In genomic region chr10:32939296-32940111, GRCh38 we compare ENCODE assay signal across 9 cellular contexts. TPM values are rescaled to one million over a fixed set of nuclear protein-coding genes. Genes with fewer than 3 reads are reported as not detected.
A peak's percentile ranks its signal among the peaks of the same experiment; 100 is the strongest.
DNase-seq lines count a peak whose midpoint lies in the region; ATAC-seq, FAIRE-seq and TF ChIP-seq lines count a peak whose summit lies in the region.
"Had no signal": no experiment of that assay in that cellular context is flagged by ENCODE, and none has a peak within 500 bp of the region (broad histone marks: within the 10 kb centered on the region; RNA-seq: fewer than 3 reads in every experiment).

No MANE protein-coding gene starts in this region.

- ATAC-seq in activated naive CD8-positive, alpha-beta T cell treated with anti-CD3 and anti-CD28 coated beads, Interleukin-2, amount 50 U/mL, for 24 hours, result peak; percentile 30
- ATAC-seq in K562, result peak; percentile 45
- ATAC-seq in HG02623 (IDR thresholded peaks at IDR 0.05; ENCODE audit: unreplicated experiment), result no peak

- no peaks in the 10 kb centered on the region for H3K27me3 Mint-ChIP-seq in activated naive CD8-positive, alpha-beta T cell treated with anti-CD3 and anti-CD28 coated beads, Interleukin-2, amount 50 U/mL, for 24 hours
- H3K27me3 Mint-ChIP-seq in activated naive CD8-positive, alpha-beta T cell treated with anti-CD3 and anti-CD28 coated beads for 36 hours, result no peaks in the 10 kb centered on the region

- WGBS in K562 (ENCODE audit: insufficient coverage, low coverage, missing lambda C conversion rate), result 67% methylated on average over 10 of the region's 10 CpGs
- 86 to 93% methylated on average over 4 to 8 of the region's 10 CpGs for WGBS in mesodermal cell (ENCODE audit: insufficient coverage in 2 of 2), 2 experiments

- H2AFZ ChIP-seq in K562 (ENCODE audit: low read depth, low read length), result no peak overlapping the region

- H3K27ac ChIP-seq in K562 (ENCODE audit: extremely low read depth, low read depth, low read length) (no peak overlapping the region), mesodermal cell (ENCODE audit: low read depth, low read length, severe bottlenecking) (peak overlapping the region; percentile 17), tibial artery (peak overlapping the region; percentile 55 to 65)

- CTCF ChIA-PET in K562 (lab: Yijun Ruan, JAX; ENCODE audit: low intra/inter-chr PET ratio), result no interaction called here

- H3K9ac ChIP-seq in K562 (ENCODE audit: insufficient read depth in 1 of 2, low read depth in 2 of 2, low read length in 2 of 2), result no peak overlapping the region; a peak in 1 of 4 replicates

- TF ChIP-seq EP300 in K562 (IDR thresholded peaks at IDR 0.05; ENCODE audit: low read length), result no peak

- peaks cover 34% of the 10 kb centered on the region for H4K20me1 ChIP-seq in K562 (replicated peaks; ENCODE audit: control insufficient read depth, insufficient read depth, low read length)

- peak; percentile 11 for FAIRE-seq in K562 (lab: Jason Lieb, UNC)

- H3K4me1 ChIP-seq in K562 (replicated peaks in 1 of 2; ENCODE audit: control insufficient read depth in 2 of 2, insufficient read depth in 2 of 2, low read length in 2 of 2) (peaks cover 17 to 45% of the 10 kb centered on the region in 2 experiments), mesodermal cell (ENCODE audit: control insufficient read depth, insufficient read depth, low read length, poor library complexity, severe bottlenecking) (peaks cover 76% of the 10 kb centered on the region), tibial artery (peaks cover 0 to 99% (median 55%) of the 10 kb centered on the region in 4 donors)

- TF ChIP-seq CTCF in K562 (IDR thresholded peaks at IDR 0.05 in 2 of 3, conservative IDR thresholded peaks at IDR 0.05 in 1 of 3; ENCODE audit: insufficient read depth in 2 of 3, low read depth in 1 of 3, low read length in 3 of 3) (no peak), tibial artery (IDR thresholded peaks at IDR 0.05) (no peak)

- POLR2A ChIA-PET in K562 (lab: Yijun Ruan, JAX), result interaction anchor here (0.7 to 4.1 kb wide), 6 partner anchors 8 to 23 kb away, joined by 3 to 16 read pairs (median 4); no protein-coding TSS in a partner anchor

- no peak for TF ChIP-seq RAD21 in K562 (CRISPR knock-in tag; conservative IDR thresholded peaks at IDR 0.05 in 1 of 2, IDR thresholded peaks at IDR 0.05 in 1 of 2)

- peaks cover 12% of the 10 kb centered on the region for H3K36me3 Mint-ChIP-seq in activated naive CD8-positive, alpha-beta T cell treated with anti-CD3 and anti-CD28 coated beads, Interleukin-2, amount 50 U/mL, for 24 hours (ENCODE audit: low read depth)
- H3K36me3 Mint-ChIP-seq in activated naive CD8-positive, alpha-beta T cell treated with anti-CD3 and anti-CD28 coated beads for 36 hours, result peaks cover 15% of the 10 kb centered on the region

- no peak for TF ChIP-seq POLR2A in K562 (conservative IDR thresholded peaks at IDR 0.05)

- H3K9me3 ChIP-seq in K562 (replicated peaks; ENCODE audit: control insufficient read depth, insufficient read depth, low read depth, low read length) (no peaks in the 10 kb centered on the region), mesodermal cell (ENCODE audit: control insufficient read depth, low read length) (no peaks in the 10 kb centered on the region), tibial artery (no peaks in the 10 kb centered on the region)

- BruUV-seq in K562 (replicated peaks; lab: Mats Ljungman, UMichigan), result no TSS peak

- H3K4me1 Mint-ChIP-seq in activated naive CD8-positive, alpha-beta T cell treated with anti-CD3 and anti-CD28 coated beads, Interleukin-2, amount 50 U/mL, for 24 hours, result peaks cover 45% of the 10 kb centered on the region
- H3K4me1 Mint-ChIP-seq in activated naive CD8-positive, alpha-beta T cell treated with anti-CD3 and anti-CD28 coated beads for 36 hours, result peaks cover 28% of the 10 kb centered on the region

- H3K36me3 ChIP-seq in K562 (ENCODE audit: control insufficient read depth, insufficient read depth, low read length), result peaks cover 37% of the 10 kb centered on the region
- H3K36me3 ChIP-seq in mesodermal cell (ENCODE audit: control insufficient read depth, insufficient read depth, low read length), result peaks cover 57% of the 10 kb centered on the region
- H3K36me3 ChIP-seq in tibial artery, result peaks cover 0 to 14% (median 6%) of the 10 kb centered on the region in 3 donors

- no peak overlapping the region for H3K27ac Mint-ChIP-seq in activated naive CD8-positive, alpha-beta T cell treated with anti-CD3 and anti-CD28 coated beads, Interleukin-2, amount 50 U/mL, for 24 hours
- H3K27ac Mint-ChIP-seq in activated naive CD8-positive, alpha-beta T cell treated with anti-CD3 and anti-CD28 coated beads for 36 hours, result no peak overlapping the region

- in situ Hi-C loops in K562 (cut with MboI), result no loop called here

- no peak overlapping the region for H3K4me2 ChIP-seq in K562 (ENCODE audit: insufficient read depth, low read length)

- H3K4me3 ChIP-seq in K562 (no peak overlapping the region), mesodermal cell (ENCODE audit: extremely low read depth, insufficient read depth, low read length, poor library complexity, severe bottlenecking) (no peak overlapping the region), tibial artery (no peak overlapping the region)

- peaks cover 7% of the 10 kb centered on the region for H3K9me1 ChIP-seq in K562 (ENCODE audit: control insufficient read depth, insufficient read depth, low read length)

- H3K9me3 Mint-ChIP-seq in activated naive CD8-positive, alpha-beta T cell treated with anti-CD3 and anti-CD28 coated beads, Interleukin-2, amount 50 U/mL, for 24 hours, result no peaks in the 10 kb centered on the region
- no peaks in the 10 kb centered on the region for H3K9me3 Mint-ChIP-seq in activated naive CD8-positive, alpha-beta T cell treated with anti-CD3 and anti-CD28 coated beads for 36 hours

- H3K79me2 ChIP-seq in K562 (ENCODE audit: control insufficient read depth, insufficient read depth, low read length), result peaks cover 98% of the 10 kb centered on the region

- intact Hi-C loops in K562 (cut with micrococcal nuclease) (no loop called here), tibial artery (cut with DNase I; ENCODE audit: low total_unique reads) (no loop called here)

- no peaks in the 10 kb centered on the region for H3K27me3 ChIP-seq in K562 (ENCODE audit: control insufficient read depth in 2 of 2, insufficient read depth in 2 of 2, low read length in 2 of 2)
- H3K27me3 ChIP-seq in tibial artery, result no peaks in the 10 kb centered on the region

- no peak overlapping the region for H3K4me3 Mint-ChIP-seq in activated naive CD8-positive, alpha-beta T cell treated with anti-CD3 and anti-CD28 coated beads, Interleukin-2, amount 50 U/mL, for 24 hours
- no peak overlapping the region for H3K4me3 Mint-ChIP-seq in activated naive CD8-positive, alpha-beta T cell treated with anti-CD3 and anti-CD28 coated beads for 36 hours

- DNase-seq in activated naive CD8-positive, alpha-beta T cell treated with anti-CD3 and anti-CD28 coated beads, Interleukin-2, amount 50 U/mL, for 24 hours, result no peak
- no peak for DNase-seq in activated naive CD8-positive, alpha-beta T cell treated with anti-CD3 and anti-CD28 coated beads for 36 hours
- DNase-seq in K562 (ENCODE audit: extremely low read depth in 1 of 4, low spot score in 3 of 4) (no peak), tibial artery (no peak), Kasumi-1 (lab: John Stamatoyannopoulos, UW) (no peak), SW480 (ENCODE audit: low spot score) (no peak)
- DNase-seq: NCI-H2081 treated with DMSO at 0.1 percent for 48 hours had no signal

TF ChIP-seq in K562, 482 proteins besides CTCF, POLR2A, EP300 and RAD21 (continues in another document):
- TF ChIP-seq ATF6 (CRISPR knock-in tag; IDR thresholded peaks at IDR 0.05), result no peak

RNA-seq across cellular contexts. Expression of gene ITGB1, which starts 18.5 kb away (rescaled TPM):
- total RNA-seq in activated naive CD8-positive, alpha-beta T cell treated with anti-CD3 and anti-CD28 coated beads for 36 hours, result 10 to 100 TPM; 43.2 to 48.9 TPM
- 67.4 and 220 TPM in 2 replicates for total RNA-seq in K562 (2011; cell fraction: chromatin; rRNA removed; ENCODE audit: low replicate concordance)
- 103 and 140 TPM in 2 replicates for total RNA-seq in K562 (2011; cell fraction: nucleolus; rRNA removed)
- total RNA-seq in K562 (2011; cell fraction: nucleoplasm; rRNA removed), result 195 and 215 TPM in 2 replicates
- total RNA-seq in K562 (2014; rRNA removed) (173 and 176 TPM in 2 replicates), K562 (2014; rRNA removed; fragmentation: Illumina TruSeq; extraction: Trizol) (172 and 199 TPM in 2 replicates), K562 (2015; rRNA removed; fragmentation: Illumina TruSeq; extraction: Trizol) (175 and 190 TPM in 2 replicates), K562 (2021) (155 and 160 TPM in 2 replicates)
- polyA plus RNA-seq in K562 (2011; rRNA removed) (135 and 194 TPM in 2 replicates), K562 (2014; fragmentation: Illumina TruSeq; extraction: Trizol) (144 and 149 TPM in 2 replicates), K562 (2014; fragmentation: Nextera tagmentation; extraction: Ambion mirVana) (10 to 100 TPM; 40.2 to 61.9 TPM), K562 (2014; rRNA removed) (133 and 150 TPM in 2 replicates)
- polyA plus RNA-seq in K562 (2011; cell fraction: cytosol; rRNA removed), result 28.8 and 90.8 TPM in 2 replicates
- 26.1 and 44.3 TPM in 2 replicates for polyA plus RNA-seq in K562 (2011; cell fraction: nucleus; rRNA removed)
- polyA plus RNA-seq in K562 (2012), result 135 and 173 TPM in 2 replicates
- 277 and 287 TPM in 2 replicates for polyA minus RNA-seq in K562 (2011; rRNA and poly(A)+ RNA removed)
- 83.6 and 105 TPM in 2 replicates for polyA minus RNA-seq in K562 (2011; cell fraction: cytosol; rRNA and poly(A)+ RNA removed)
- polyA minus RNA-seq in K562 (2011; cell fraction: nucleus; rRNA and poly(A)+ RNA removed), result 35.9 and 78.5 TPM in 2 replicates
- 2,053 TPM for polyA plus RNA-seq in mesodermal cell (2013, experiment 1 of 2)
- 2,142 TPM for polyA plus RNA-seq in mesodermal cell (2013, experiment 2 of 2)
